ENCODE assay signal across 24 cellular contexts in the genomic region with DNA sequence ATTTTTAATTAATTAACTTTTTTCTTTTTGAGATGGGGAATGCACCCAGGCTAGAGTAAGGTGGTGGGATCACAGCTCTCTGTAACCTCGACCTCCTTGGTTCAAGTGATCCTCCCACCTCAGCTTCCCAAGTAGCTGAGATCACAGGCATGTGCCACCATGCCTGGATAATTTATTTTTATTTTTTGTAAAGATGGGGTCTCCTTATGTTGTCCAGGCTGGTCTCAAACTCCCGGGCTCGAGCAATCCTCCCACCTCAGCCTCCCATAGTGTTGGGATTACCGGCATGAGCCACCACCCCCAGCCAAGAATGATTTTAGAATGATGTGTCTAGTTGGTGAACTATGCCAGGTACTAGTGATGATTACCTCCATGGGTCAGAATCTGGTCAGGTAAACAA. TPM values are rescaled to one million over a fixed set of nuclear protein-coding genes. Genes with fewer than 3 reads are reported as not detected.
"Had no signal": no experiment of that assay in that cellular context is flagged by ENCODE, and none has a peak within 500 bp of the region (broad histone marks: within the 10 kb centered on the region; RNA-seq: fewer than 3 reads in every experiment).

No MANE protein-coding gene starts in this region.

- H3K36me3 Mint-ChIP-seq: natural killer cell; stimulated activated effector memory CD8-positive, alpha-beta T cell treated with anti-CD3 and anti-CD28 coated beads, Interleukin-12 subunit alpha, Interleukin-12 subunit beta, amount 100 ng/mL, for 72 hours; type B pancreatic cell had no signal

- H3K36me3 ChIP-seq: colonic mucosa, esophagus muscularis mucosa, gastroesophageal sphincter, heart left ventricle, lower lobe of right lung, prostate gland, right atrium auricular region, stomach, tibial artery had no signal

- H3K9me3 Mint-ChIP-seq: dendritic cell treated with granulocyte-macrophage colony-stimulating factor and Interleukin-4, amounts not matched to agents 40 ng/mL and 50 ng/mL, for 4 days; natural killer cell; stimulated activated effector memory CD8-positive, alpha-beta T cell treated with anti-CD3 and anti-CD28 coated beads, Interleukin-12 subunit alpha, Interleukin-12 subunit beta, amount 100 ng/mL, for 72 hours; type B pancreatic cell had no signal

- H3K9ac ChIP-seq: parathyroid adenoma had no signal

- H3K27ac ChIP-seq: colonic mucosa, esophagus muscularis mucosa, foreskin keratinocyte, gastroesophageal sphincter, heart left ventricle, lower lobe of right lung, parathyroid adenoma, prostate gland, right atrium auricular region, stomach, tibial artery had no signal

- H3K27me3 ChIP-seq: colonic mucosa, esophagus muscularis mucosa, foreskin keratinocyte, gastroesophageal sphincter, heart left ventricle, right atrium auricular region, stomach, tibial artery had no signal

- H3K4me1 ChIP-seq: colonic mucosa, foreskin keratinocyte, parathyroid adenoma, prostate gland had no signal

- H3K27me3 Mint-ChIP-seq: type B pancreatic cell had no signal

- H3K4me3 ChIP-seq: colonic mucosa, esophagus muscularis mucosa, gastroesophageal sphincter, heart left ventricle, lower lobe of right lung, prostate gland, right atrium auricular region, smooth muscle cell, stomach, tibial artery had no signal

- H3K4me3 Mint-ChIP-seq: dendritic cell treated with granulocyte-macrophage colony-stimulating factor and Interleukin-4, amounts not matched to agents 40 ng/mL and 50 ng/mL, for 4 days; natural killer cell; stimulated activated effector memory CD8-positive, alpha-beta T cell treated with anti-CD3 and anti-CD28 coated beads, Interleukin-12 subunit alpha, Interleukin-12 subunit beta, amount 100 ng/mL, for 72 hours; type B pancreatic cell had no signal

- H3K4me1 Mint-ChIP-seq: natural killer cell; stimulated activated effector memory CD8-positive, alpha-beta T cell treated with anti-CD3 and anti-CD28 coated beads, Interleukin-12 subunit alpha, Interleukin-12 subunit beta, amount 100 ng/mL, for 72 hours had no signal

- H3K9me3 ChIP-seq: colonic mucosa, esophagus muscularis mucosa, gastroesophageal sphincter, heart left ventricle, lower lobe of right lung, prostate gland, right atrium auricular region, stomach, tibial artery had no signal

- DNase-seq: effector CD8-positive, alpha-beta T cell; foreskin keratinocyte; hippocampal formation; left ventricle myocardium superior; lower lobe of right lung; natural killer cell; stimulated activated CD4-positive, alpha-beta T cell treated with anti-CD3 and anti-CD28 coated beads, Interleukin-4, amount 100 ng/mL, for 24 hours; stimulated activated naive CD4-positive, alpha-beta T cell treated with Interleukin-2 at 50 U/mL for 16 hours; stomach had no signal

- H3K27ac Mint-ChIP-seq: dendritic cell treated with granulocyte-macrophage colony-stimulating factor and Interleukin-4, amounts not matched to agents 40 ng/mL and 50 ng/mL, for 4 days; natural killer cell; stimulated activated effector memory CD8-positive, alpha-beta T cell treated with anti-CD3 and anti-CD28 coated beads, Interleukin-12 subunit alpha, Interleukin-12 subunit beta, amount 100 ng/mL, for 72 hours; type B pancreatic cell had no signal

- ATAC-seq: foreskin keratinocyte; gastroesophageal sphincter; heart left ventricle; left ventricle myocardium superior; natural killer cell; sciatic nerve; stimulated activated effector memory CD8-positive, alpha-beta T cell treated with anti-CD3 and anti-CD28 coated beads, Interleukin-12 subunit alpha, Interleukin-12 subunit beta, amount 100 ng/mL, for 72 hours had no signal

- H3K79me2 ChIP-seq: parathyroid adenoma had no signal

- H3K4me2 ChIP-seq: smooth muscle cell had no signal

RNA-seq across cellular contexts. Expression of a gene that starts 18.0 kb away (rescaled TPM):
- total RNA-seq: left ventricle myocardium superior, right atrium auricular region had no signal
- polyA plus RNA-seq: endothelial cell of umbilical vein had no signal

RNA-seq across cellular contexts. Expression of a gene that starts 49.7 kb away (rescaled TPM):
- polyA plus RNA-seq: neural cell had no signal
